ENCODE assay signal across 25 cellular contexts in genomic region chr11:94781822-94782221, GRCh38. TPM values are rescaled to one million over a fixed set of nuclear protein-coding genes. Genes with fewer than 3 reads are reported as not detected.
DNase-seq lines count a peak whose midpoint lies in the region; ATAC-seq and TF ChIP-seq lines count a peak whose summit lies in the region.
"Had no signal": no experiment of that assay in that cellular context is flagged by ENCODE, and none has a peak within 500 bp of the region (broad histone marks: within the 10 kb centered on the region; RNA-seq: fewer than 3 reads in every experiment).

No MANE protein-coding gene starts in this region.

- H3K14ac ChIP-seq in IMR-90 (replicated peaks; ENCODE audit: low read depth, low read length) (no peak overlapping the region), mesenchymal stem cell (ENCODE audit: low read length in 2 of 2) (no peak overlapping the region)

- CTCF ChIA-PET in IMR-90 (lab: Yijun Ruan, JAX) = interaction anchor here (0.9 kb wide), 1 partner anchor 95 kb away, joined by 3 read pairs; no protein-coding TSS in a partner anchor
- CTCF ChIA-PET in Calu3 (lab: Charles Lee) = no interaction called here

- no peak overlapping the region for H2BK12ac ChIP-seq in mesenchymal stem cell (ENCODE audit: low read length in 2 of 2)

- no peak for TF ChIP-seq RAD21 in IMR-90 (IDR thresholded peaks at IDR 0.05; ENCODE audit: low read length)

- H3K27ac ChIP-seq in ACC112 (ENCODE audit: low read depth, low read length) = peak overlapping the region; percentile 97
- H3K27ac ChIP-seq in IMR-90 (ENCODE audit: insufficient read depth, low read length) = no peak overlapping the region
- no peak overlapping the region for H3K27ac ChIP-seq in mesenchymal stem cell (ENCODE audit: low read length, poor library complexity, severe bottlenecking)

- peaks cover 84% of the 10 kb centered on the region for H3K79me2 ChIP-seq in ACC112 (ENCODE audit: control insufficient read depth, insufficient read depth, low read length, unreplicated experiment)

- intact Hi-C loops in IMR-90 (cut with micrococcal nuclease) (no loop called here), Calu3 (cut with micrococcal nuclease; ENCODE audit: unreplicated experiment) (no loop called here)

- no peak overlapping the region for H3K56ac ChIP-seq in IMR-90 (ENCODE audit: extremely low read depth, insufficient read depth, low read length)

- no peak overlapping the region for H2BK20ac ChIP-seq in IMR-90 (ENCODE audit: low read depth, low read length)

- no peaks in the 10 kb centered on the region for H3K36me3 ChIP-seq in ACC112 (ENCODE audit: insufficient read depth, low read length)
- H3K36me3 ChIP-seq in IMR-90 (ENCODE audit: control insufficient read depth, insufficient read depth, low read length) = no peaks in the 10 kb centered on the region
- H3K36me3 ChIP-seq in mesenchymal stem cell (ENCODE audit: control insufficient read depth in 1 of 2, insufficient read depth in 2 of 2, low read depth in 1 of 2, low read length in 2 of 2) = no peaks in the 10 kb centered on the region

- no TSS peak for BruUV-seq in IMR-90 (replicated peaks; lab: Mats Ljungman, UMichigan)
- no TSS peak for BruUV-seq in Calu3 (replicated peaks; lab: Mats Ljungman, UMichigan)

- no peaks in the 10 kb centered on the region for H3K27me3 ChIP-seq in ACC112 (ENCODE audit: insufficient read depth, low read length)
- H3K27me3 ChIP-seq in IMR-90 (ENCODE audit: control insufficient read depth, insufficient read depth, low read length) = no peaks in the 10 kb centered on the region
- H3K27me3 ChIP-seq in mesenchymal stem cell (ENCODE audit: control insufficient read depth in 1 of 2, insufficient read depth in 1 of 2, low read length in 2 of 2) = no peaks in the 10 kb centered on the region

- no CpG with 5 or more reads among the region's 2 CpGs for WGBS in IMR-90 (ENCODE audit: extremely low coverage in 2 of 2, insufficient read length in 1 of 2), 2 experiments
- whole genome bisulfite sequencing in mesenchymal stem cell = 80% methylated on average over 1 of the region's 2 CpGs

- H2BK5ac ChIP-seq in IMR-90 (ENCODE audit: low read depth, low read length, poor library complexity, severe bottlenecking) (peak overlapping the region; percentile 42), mesenchymal stem cell (ENCODE audit: low read depth, low read length, poor library complexity, severe bottlenecking) (no peak overlapping the region)

- H4K91ac ChIP-seq in IMR-90 (ENCODE audit: insufficient read depth, low read depth, low read length) (no peak overlapping the region), mesenchymal stem cell (ENCODE audit: low read length) (no peak overlapping the region)

- no peak for TF ChIP-seq POLR2A in IMR-90 (IDR thresholded peaks at IDR 0.05; ENCODE audit: low read depth, low read length)

- peaks cover 22 to 64% of the 10 kb centered on the region in 2 experiments; a peak in 3 of 4 replicates for H3K79me1 ChIP-seq in IMR-90 (ENCODE audit: low read depth in 1 of 2, low read length in 2 of 2)
- H3K79me1 ChIP-seq in mesenchymal stem cell (replicated peaks; ENCODE audit: low read length, poor library complexity, severe bottlenecking) = peaks cover 3% of the 10 kb centered on the region

- H2BK120ac ChIP-seq in IMR-90 (ENCODE audit: low read depth, low read length) (no peak overlapping the region), mesenchymal stem cell (ENCODE audit: low read depth, low read length) (no peak overlapping the region)

- H3K36me3 Mint-ChIP-seq in Calu3 (ENCODE audit: insufficient read depth, unreplicated experiment) = no peaks in the 10 kb centered on the region
- H3K36me3 Mint-ChIP-seq: natural killer cell treated with Interleukin-12 subunit alpha and Interleukin-12 subunit beta and Interleukin-15 and Interleukin-18, amount 100 ng/mL, for 72 hours had no signal

- H3K9me3 Mint-ChIP-seq in Calu3 (ENCODE audit: low read depth, unreplicated experiment) = no peaks in the 10 kb centered on the region
- H3K9me3 Mint-ChIP-seq: effector memory CD8-positive, alpha-beta T cell; natural killer cell treated with Interleukin-12 subunit alpha and Interleukin-12 subunit beta and Interleukin-15 and Interleukin-18, amount 100 ng/mL, for 72 hours had no signal

- H3K4ac ChIP-seq in IMR-90 (ENCODE audit: low read depth, low read length) (no peak overlapping the region), mesenchymal stem cell (ENCODE audit: low read depth in 1 of 2, low read length in 2 of 2) (no peak overlapping the region)

- no peak overlapping the region for H4K8ac ChIP-seq in IMR-90 (ENCODE audit: low read depth in 2 of 2, low read length in 2 of 2)
- H4K8ac ChIP-seq in mesenchymal stem cell (ENCODE audit: low read length) = no peak overlapping the region

- H3K9me3 ChIP-seq in IMR-90 (ENCODE audit: control insufficient read depth, insufficient read depth, low read length) (no peaks in the 10 kb centered on the region), mesenchymal stem cell (ENCODE audit: control insufficient read depth, low read length) (no peaks in the 10 kb centered on the region)

- dilution Hi-C loops in IMR-90 (cut with HindIII; ENCODE audit: low sequenced_read_pairs, unreplicated experiment) = no loop called here

- no peak overlapping the region for H4K5ac ChIP-seq in IMR-90 (ENCODE audit: low read depth, low read length)

- H3K9me1 ChIP-seq in IMR-90 (ENCODE audit: insufficient read depth, low read length) = peaks cover 3% of the 10 kb centered on the region

- H2AFZ ChIP-seq in ACC112 (ENCODE audit: low read length, unreplicated experiment) = no peak overlapping the region
- no peak overlapping the region for H2AFZ ChIP-seq in IMR-90 (replicated peaks; ENCODE audit: low read length, poor library complexity)
- no peak overlapping the region for H2AFZ ChIP-seq in mesenchymal stem cell (ENCODE audit: low read depth, low read length)

- H2AK9ac ChIP-seq in IMR-90 (replicated peaks; ENCODE audit: low read depth, low read length, poor library complexity) = no peak overlapping the region

- TF ChIP-seq CTCF in IMR-90 (conservative IDR thresholded peaks at IDR 0.05; ENCODE audit: low read depth, low read length) (no peak), epithelial cell of esophagus (IDR thresholded peaks at IDR 0.05; ENCODE audit: insufficient read depth, low read depth, low read length, missing control alignments) (no peak), Calu3 (IDR thresholded peaks at IDR 0.05; ENCODE audit: unreplicated experiment) (no peak)

- H3K27me3 Mint-ChIP-seq in Calu3 (ENCODE audit: unreplicated experiment) = no peaks in the 10 kb centered on the region
- H3K27me3 Mint-ChIP-seq: natural killer cell treated with Interleukin-12 subunit alpha and Interleukin-12 subunit beta and Interleukin-15 and Interleukin-18, amount 100 ng/mL, for 72 hours had no signal

- H2BK15ac ChIP-seq in IMR-90 (ENCODE audit: low read depth, low read length) (no peak overlapping the region), mesenchymal stem cell (ENCODE audit: low read depth, poor library complexity, severe bottlenecking) (no peak overlapping the region)

- DNase-seq in IMR-90 = peak; percentile 85
- peak; percentile 53 for DNase-seq in epithelial cell of esophagus (ENCODE audit: low read depth)
- peak; percentile 84 for DNase-seq in mesenchymal stem cell
- no peak for DNase-seq in KG1 (lab: John Stamatoyannopoulos, UW)
- no peak for DNase-seq in Calu3
- DNase-seq: activated CD4-positive, alpha-beta T cell treated with anti-CD3 and anti-CD28 coated beads, Interleukin-2, amount 50 U/mL, for 1 hour; activated CD8-positive, alpha-beta memory T cell treated with anti-CD3 and anti-CD28 coated beads, Interleukin-2, amount 50 U/mL, for 48 hours; activated gamma-delta T cell; amniotic stem cell; C1 segment of cervical spinal cord; DMS153; effector memory CD8-positive, alpha-beta T cell; foreskin melanocyte; kidney glomerular epithelial cell; NCI-H2171 treated with DMSO at 0.1 percent for 48 hours; NCI-H69; Right ventricle myocardium superior; small intestine; substantia nigra; T-helper 1 cell had no signal

- no peak overlapping the region for H3K4me3 Mint-ChIP-seq in Calu3 (ENCODE audit: low read depth, unreplicated experiment)
- H3K4me3 Mint-ChIP-seq: effector memory CD8-positive, alpha-beta T cell had no signal

- no peak overlapping the region for H2AK5ac ChIP-seq in IMR-90 (ENCODE audit: low read depth, low read length)
- no peak overlapping the region for H2AK5ac ChIP-seq in mesenchymal stem cell (ENCODE audit: low read length, severe bottlenecking)

- ATAC-seq in IMR-90 (ENCODE audit: low read depth) (peak; percentile 38), HG02973 (IDR thresholded peaks at IDR 0.05; ENCODE audit: unreplicated experiment) (no peak), GM21423 (IDR thresholded peaks at IDR 0.05; ENCODE audit: unreplicated experiment) (no peak)
- ATAC-seq: effector memory CD8-positive, alpha-beta T cell; natural killer cell treated with Interleukin-12 subunit alpha and Interleukin-12 subunit beta and Interleukin-15 and Interleukin-18, amount 100 ng/mL, for 72 hours had no signal

- H4K20me1 ChIP-seq in IMR-90 (ENCODE audit: insufficient read depth, low read length) = peaks cover 33% of the 10 kb centered on the region; the same call in 1 of the 2 replicates

- peak overlapping the region; percentile 45; the same call in 1 of the 2 replicates for H3K4me2 ChIP-seq in IMR-90 (ENCODE audit: low read depth, low read length)
- H3K4me2 ChIP-seq in mesenchymal stem cell (ENCODE audit: low read length, poor library complexity, severe bottlenecking) = no peak overlapping the region

- H3K9ac ChIP-seq in IMR-90 (ENCODE audit: low read depth, low read length) (no peak overlapping the region), mesenchymal stem cell (ENCODE audit: low read length) (peak overlapping the region; percentile 35)

- H3K23ac ChIP-seq in IMR-90 (ENCODE audit: low read depth, low read length) (no peak overlapping the region), mesenchymal stem cell (ENCODE audit: low read length in 2 of 2) (no peak overlapping the region)

- POLR2A ChIA-PET in IMR-90 (lab: Charles Lee; ENCODE audit: unreplicated experiment) = no interaction called here

- no peak overlapping the region for H3K18ac ChIP-seq in IMR-90 (ENCODE audit: low read depth, low read length)
- no peak overlapping the region for H3K18ac ChIP-seq in mesenchymal stem cell (ENCODE audit: low read depth in 1 of 2, low read length in 2 of 2)

- peaks cover 60% of the 10 kb centered on the region for H3K4me1 ChIP-seq in ACC112 (ENCODE audit: control insufficient read depth, insufficient read depth, low read length, unreplicated experiment)
- peaks cover 12% of the 10 kb centered on the region for H3K4me1 ChIP-seq in IMR-90 (ENCODE audit: control insufficient read depth, insufficient read depth, low read length)
- peaks cover 4% of the 10 kb centered on the region for H3K4me1 ChIP-seq in mesenchymal stem cell (ENCODE audit: control insufficient read depth, insufficient read depth, low read depth, low read length)

- H3K4me3 ChIP-seq in ACC112 (ENCODE audit: low read depth, low read length) (peak overlapping the region; percentile 55), IMR-90 (ENCODE audit: insufficient read depth, low read depth, low read length) (no peak overlapping the region), epithelial cell of esophagus (ENCODE audit: low read length) (no peak overlapping the region), mesenchymal stem cell (ENCODE audit: insufficient read depth in 1 of 2, low read depth in 1 of 2, low read length in 2 of 2) (no peak overlapping the region)

- no peak overlapping the region for H3K27ac Mint-ChIP-seq in Calu3 (ENCODE audit: unreplicated experiment)
- H3K27ac Mint-ChIP-seq: effector memory CD8-positive, alpha-beta T cell had no signal

- in situ Hi-C loops in IMR-90 (cut with MboI; ENCODE audit: low sequenced_read_pairs) = no loop called here

- peaks cover 20% of the 10 kb centered on the region for H3K4me1 Mint-ChIP-seq in Calu3 (ENCODE audit: low read depth, unreplicated experiment)

RNA-seq across cellular contexts. Expression of gene AMOTL1, which starts 13.7 kb away (rescaled TPM):
- total RNA-seq in IMR-90 (2012; rRNA removed) (49.5 and 58.6 TPM in 2 replicates), Calu3 (2022) (22.0 and 24.2 TPM in 2 replicates)
- polyA plus RNA-seq in IMR-90 (2012; rRNA removed) = 18.4 and 18.6 TPM in 2 replicates
- 7.3 and 11.0 TPM in 2 replicates for polyA plus RNA-seq in IMR-90 (2012; cell fraction: cytosol; rRNA removed)
- 12.2 and 20.9 TPM in 2 replicates for polyA plus RNA-seq in IMR-90 (2012; cell fraction: nucleus; rRNA removed; ENCODE audit: low replicate concordance)
- 20.5 TPM for polyA plus RNA-seq in mesenchymal stem cell (2013, experiment 1 of 2)
- 19.9 TPM for polyA plus RNA-seq in mesenchymal stem cell (2013, experiment 2 of 2)
- total RNA-seq: HT-29 had no signal

Comparison
In these comparisons a context has a peak if more than half of its experiments do, and no peak if none do; other contexts are left out.
1. DNase-seq: peak in IMR-90 (single experiment), epithelial cell of esophagus (single experiment) and mesenchymal stem cell (single experiment); none in KG1 (single experiment) and Calu3 (single experiment).